10 cellular contexts compared by ENCODE assay signal in genomic region chr17:79919164-79919585, GRCh38.
DNase-seq lines count a peak whose midpoint lies in the region; ATAC-seq, FAIRE-seq and TF ChIP-seq lines count a peak whose summit lies in the region.
"Had no signal": no experiment of that assay in that cellular context is flagged by ENCODE, and none has a peak within 500 bp of the region (broad histone marks: within the 10 kb centered on the region; RNA-seq: fewer than 3 reads in every experiment).

No MANE protein-coding gene starts in this region.

- peak; percentile 73 for DNase-seq in RCC 7860 (ENCODE audit: low spot score)
- DNase-seq in foreskin keratinocyte, result peak in 1 of 2 donors; percentile 20
- DNase-seq in ovary, result peak in 3 of 5 donors; percentile 58 to 71 (median 67)
- DNase-seq in NCI-H2227 (lab: John Stamatoyannopoulos, UW; ENCODE audit: unreplicated experiment), result no peak
- DNase-seq in activated CD4-positive, alpha-beta T cell treated with anti-CD3 and anti-CD28 coated beads, Interleukin-2, amount 50 U/mL, for 4 hours, result no peak
- DNase-seq in GM13977 (ENCODE audit: low spot score), result no peak
- DNase-seq: activated T-cell treated with anti-CD3 and anti-CD28 coated beads, Interleukin-2, amount 50 U/mL, for 24 hours; DND-41 had no signal

- H3K9me3 ChIP-seq in ovary, result no peaks in the 10 kb centered on the region

- H3K27ac ChIP-seq in C4-2B (peak overlapping the region; percentile 86), foreskin keratinocyte (no peak overlapping the region), ovary (no peak overlapping the region)

- H3K4me1 ChIP-seq in foreskin keratinocyte, result no peaks in the 10 kb centered on the region
- H3K4me1 ChIP-seq in ovary (ENCODE audit: insufficient read depth), result peaks cover 2% of the 10 kb centered on the region

- TF ChIP-seq EP300 in ovary (IDR thresholded peaks at IDR 0.05), result no peak

- TF ChIP-seq POLR2A in ovary (IDR thresholded peaks at IDR 0.05), result no peak

- H3K36me3 ChIP-seq in ovary, result no peaks in the 10 kb centered on the region

- intact Hi-C loops in ovary (cut with DNase I), result loop anchor here in 2 of 4 donors (10.0 kb wide), 3 partner anchors 54 to 174 kb away; no protein-coding TSS in a partner anchor

- ATAC-seq in foreskin keratinocyte (peak; percentile 14), GM18861 (IDR thresholded peaks at IDR 0.05; ENCODE audit: unreplicated experiment) (no peak)

- WGBS in ovary, 3 donors, result 36 to 52% (median 38%) methylated on average over 15 to 17 of the region's 17 CpGs

- no peak overlapping the region for H3K4me3 ChIP-seq in ovary

- H3K27me3 ChIP-seq in foreskin keratinocyte (peaks cover 76% of the 10 kb centered on the region), ovary (no peaks in the 10 kb centered on the region)

- peak; percentile 80 for FAIRE-seq in RCC 7860 (lab: Jason Lieb, UNC)

- TF ChIP-seq CTCF in C4-2B (conservative IDR thresholded peaks at IDR 0.05) (no peak), foreskin keratinocyte (conservative IDR thresholded peaks at IDR 0.05) (no peak), ovary (IDR thresholded peaks at IDR 0.05) (no peak), GM13977 (IDR thresholded peaks at IDR 0.05; ENCODE audit: extremely low read depth, insufficient read depth, missing control alignments) (no peak)

- in situ Hi-C loops in GM13977 (cut with MboI; ENCODE audit: low pct_unique_long_range_greater_than_20kb, low sequenced_read_pairs, unreplicated experiment), result no loop called here

Comparison
In these comparisons a context has a peak if more than half of its experiments do, and no peak if none do; other contexts are left out.
1. DNase-seq: peak in RCC 7860 (single experiment) and ovary (3 of 5); none in NCI-H2227 (single experiment), activated CD4-positive, alpha-beta T cell treated with anti-CD3 and anti-CD28 coated beads, Interleukin-2, amount 50 U/mL, for 4 hours (0 of 2) and GM13977 (single experiment).